Comparison of ENCODE assay signal across 10 cellular contexts in genomic region chr22:42863349-42863911, GRCh38. TPM values are rescaled to one million over a fixed set of nuclear protein-coding genes. Genes with fewer than 3 reads are reported as not detected.
DNase-seq lines count a peak whose midpoint lies in the region; ATAC-seq and TF ChIP-seq lines count a peak whose summit lies in the region.
"Had no signal": no experiment of that assay in that cellular context is flagged by ENCODE, and none has a peak within 500 bp of the region (broad histone marks: within the 10 kb centered on the region; RNA-seq: fewer than 3 reads in every experiment).

No MANE protein-coding gene starts in this region.

- H2BK5ac ChIP-seq in trophoblast cell (ENCODE audit: low read depth, low read length, poor library complexity), result no peak overlapping the region

- H4K12ac ChIP-seq in trophoblast cell (ENCODE audit: low read depth, low read length), result no peak overlapping the region

- H3K23ac ChIP-seq in trophoblast cell (ENCODE audit: low read length), result no peak overlapping the region

- no peak overlapping the region for H3K4ac ChIP-seq in trophoblast cell (ENCODE audit: low read depth, low read length)

- no peak overlapping the region for H2BK120ac ChIP-seq in trophoblast cell (ENCODE audit: insufficient read depth, low read length, poor library complexity)

- H3K27me3 ChIP-seq in trophoblast cell (ENCODE audit: insufficient read depth, low read length), result no peaks in the 10 kb centered on the region
- no peaks in the 10 kb centered on the region for H3K27me3 ChIP-seq in right atrium auricular region

- peak; percentile 61 for DNase-seq in Daoy (ENCODE audit: low read depth)
- peak; percentile 62 for DNase-seq in NB4 (ENCODE audit: low read depth)
- peak; percentile 58 for DNase-seq in activated naive CD8-positive, alpha-beta T cell treated with anti-CD3 and anti-CD28 coated beads, Interleukin-2, amount 50 U/mL, for 24 hours
- peak; percentile 30 to 83 for DNase-seq in trophoblast cell
- DNase-seq in globus pallidus (ENCODE audit: low spot score), result no peak
- no peak for DNase-seq in right atrium auricular region (ENCODE audit: low spot score)
- DNase-seq: left cardiac atrium, SHP77 had no signal

- no peak overlapping the region for H3K4me3 ChIP-seq in NB4 (ENCODE audit: low read depth, low read length)
- no peak overlapping the region for H3K4me3 ChIP-seq in trophoblast cell (ENCODE audit: low read depth, low read length)
- H3K4me3 ChIP-seq in right atrium auricular region, result no peak overlapping the region

- no peak overlapping the region for H3K14ac ChIP-seq in trophoblast cell (ENCODE audit: low read length)

- no peak overlapping the region for H4K91ac ChIP-seq in trophoblast cell (ENCODE audit: low read depth, low read length)

- no peak overlapping the region for H2AFZ ChIP-seq in trophoblast cell (ENCODE audit: insufficient read depth, low read length, poor library complexity)

- no peaks in the 10 kb centered on the region for H3K79me1 ChIP-seq in trophoblast cell (ENCODE audit: low read length)

- no peaks in the 10 kb centered on the region for H3K36me3 ChIP-seq in trophoblast cell (ENCODE audit: control insufficient read depth in 1 of 2, insufficient read depth in 2 of 2, low read length in 2 of 2)
- no peaks in the 10 kb centered on the region for H3K36me3 ChIP-seq in right atrium auricular region

- ATAC-seq in activated naive CD8-positive, alpha-beta T cell treated with anti-CD3 and anti-CD28 coated beads, Interleukin-2, amount 50 U/mL, for 24 hours, result peak; percentile 80
- no peak for ATAC-seq in GM19023 (IDR thresholded peaks at IDR 0.05; ENCODE audit: unreplicated experiment)
- no peak for ATAC-seq in HG02884 (IDR thresholded peaks at IDR 0.05; ENCODE audit: unreplicated experiment)
- ATAC-seq: left cardiac atrium had no signal

- TF ChIP-seq CTCF in NB4 (IDR thresholded peaks at IDR 0.05; ENCODE audit: low read depth, low read length), result no peak
- no peak for TF ChIP-seq CTCF in right atrium auricular region (IDR thresholded peaks at IDR 0.05)

- WGBS in trophoblast cell (ENCODE audit: extremely low coverage, insufficient coverage, insufficient read length), result no CpG with 5 or more reads among the region's 4 CpGs

- H3K27me3 Mint-ChIP-seq in activated naive CD8-positive, alpha-beta T cell treated with anti-CD3 and anti-CD28 coated beads, Interleukin-2, amount 50 U/mL, for 24 hours, result peaks cover 3% of the 10 kb centered on the region

- H3K4me1 ChIP-seq in trophoblast cell (ENCODE audit: control insufficient read depth in 1 of 2, insufficient read depth in 2 of 2, low read length in 2 of 2) (peaks cover 0 to under 1% of the 10 kb centered on the region in 2 experiments), right atrium auricular region (peaks cover 0 to 13% of the 10 kb centered on the region in 2 donors)

- H3K79me2 ChIP-seq in trophoblast cell (ENCODE audit: control insufficient read depth, insufficient read depth, low read length, poor library complexity), result no peaks in the 10 kb centered on the region

- H3K4me2 ChIP-seq in trophoblast cell (ENCODE audit: low read length), result no peak overlapping the region

- peaks cover 43% of the 10 kb centered on the region for H3K4me1 Mint-ChIP-seq in activated naive CD8-positive, alpha-beta T cell treated with anti-CD3 and anti-CD28 coated beads, Interleukin-2, amount 50 U/mL, for 24 hours

- H3K9me3 Mint-ChIP-seq in activated naive CD8-positive, alpha-beta T cell treated with anti-CD3 and anti-CD28 coated beads, Interleukin-2, amount 50 U/mL, for 24 hours, result peaks cover 17% of the 10 kb centered on the region

- H3K9ac ChIP-seq in trophoblast cell (ENCODE audit: low read length), result no peak overlapping the region

- peaks cover 19% of the 10 kb centered on the region for H3K36me3 Mint-ChIP-seq in activated naive CD8-positive, alpha-beta T cell treated with anti-CD3 and anti-CD28 coated beads, Interleukin-2, amount 50 U/mL, for 24 hours (ENCODE audit: low read depth)

- no peak for TF ChIP-seq POLR2A in NB4 (IDR thresholded peaks at IDR 0.05; ENCODE audit: extremely low read depth, insufficient read length)

- H3K9me3 ChIP-seq in trophoblast cell (ENCODE audit: insufficient read depth, low read depth, low read length) (no peaks in the 10 kb centered on the region), right atrium auricular region (no peaks in the 10 kb centered on the region)

- peak overlapping the region; percentile 54 for H3K4me3 Mint-ChIP-seq in activated naive CD8-positive, alpha-beta T cell treated with anti-CD3 and anti-CD28 coated beads, Interleukin-2, amount 50 U/mL, for 24 hours

- H4K8ac ChIP-seq in trophoblast cell (ENCODE audit: low read depth, low read length), result no peak overlapping the region

- no peak overlapping the region for H3K18ac ChIP-seq in trophoblast cell (ENCODE audit: low read length)

- peak overlapping the region; percentile 95 for H3K27ac Mint-ChIP-seq in activated naive CD8-positive, alpha-beta T cell treated with anti-CD3 and anti-CD28 coated beads, Interleukin-2, amount 50 U/mL, for 24 hours

- H2BK12ac ChIP-seq in trophoblast cell (ENCODE audit: low read length), result no peak overlapping the region

- H2AK5ac ChIP-seq in trophoblast cell (ENCODE audit: low read length), result no peak overlapping the region

- H3K27ac ChIP-seq in trophoblast cell (ENCODE audit: low read depth, low read length) (no peak overlapping the region), right atrium auricular region (no peak overlapping the region)

RNA-seq across cellular contexts. Expression of gene ARFGAP3, which starts 6.4 kb away (rescaled TPM):
- 31.3 and 40.2 TPM in 2 replicates for total RNA-seq in Daoy (2014; rRNA removed; shearing (Covaris generic))
- polyA plus RNA-seq in trophoblast cell (2013), result 35.4 and 35.7 TPM in 2 replicates
- 10 to 100 TPM; 27.4 to 29.6 TPM for total RNA-seq in right atrium auricular region

Comparison
In these comparisons a context has a peak if more than half of its experiments do, and no peak if none do; other contexts are left out.
1. DNase-seq: peak in Daoy (single experiment), NB4 (single experiment), activated naive CD8-positive, alpha-beta T cell treated with anti-CD3 and anti-CD28 coated beads, Interleukin-2, amount 50 U/mL, for 24 hours (single experiment) and trophoblast cell (2 of 2); none in globus pallidus (single experiment) and right atrium auricular region (single experiment).